Comparison of ENCODE assay signal across 14 cellular contexts in the genomic region with DNA sequence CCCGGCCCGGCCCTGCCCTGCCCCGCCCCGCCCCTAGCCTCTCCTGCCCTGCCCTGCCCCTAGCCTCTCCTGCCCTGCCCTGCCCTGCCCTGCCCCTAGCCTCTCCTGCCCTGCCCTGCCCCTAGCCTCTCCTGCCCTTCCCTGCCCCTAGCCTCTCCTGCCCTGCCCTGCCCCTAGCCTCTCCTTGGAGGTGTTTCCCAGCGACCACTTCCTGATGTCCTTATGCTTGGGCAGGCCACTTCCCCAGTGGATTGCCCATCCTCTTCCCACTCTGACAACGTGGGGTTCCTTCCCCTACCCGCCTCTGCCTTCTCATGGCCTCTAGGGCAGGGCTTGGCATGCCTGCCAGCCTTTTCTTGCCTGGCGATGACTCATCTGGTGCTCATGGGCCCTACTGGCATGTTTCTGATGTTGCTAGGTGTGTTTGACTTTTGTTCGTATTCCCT. TPM values are rescaled to one million over a fixed set of nuclear protein-coding genes. Genes with fewer than 3 reads are reported as not detected.
A peak's percentile ranks its signal among the peaks of the same experiment; 100 is the strongest.
DNase-seq lines count a peak whose midpoint lies in the region; ATAC-seq and TF ChIP-seq lines count a peak whose summit lies in the region.
"Had no signal": no experiment of that assay in that cellular context is flagged by ENCODE, and none has a peak within 500 bp of the region (broad histone marks: within the 10 kb centered on the region; RNA-seq: fewer than 3 reads in every experiment).

No MANE protein-coding gene starts in this region.

- H3K36me3 ChIP-seq in right atrium auricular region (peaks cover 49% of the 10 kb centered on the region), aorta (ENCODE audit: control insufficient read depth in 1 of 2, insufficient read depth in 2 of 2, low read length in 1 of 2) (peaks cover 0 to 7% of the 10 kb centered on the region in 2 donors)
- H3K36me3 ChIP-seq: HAP-1 had no signal

- DNase-seq in right cardiac atrium (peak in 1 of 3 donors; percentile 57), right atrium auricular region (ENCODE audit: low spot score) (no peak), left colon (peak; percentile 53 to 79), aorta (peak; percentile 63 to 67), NCI-H1105 (lab: John Stamatoyannopoulos, UW) (no peak)
- no peak for DNase-seq in activated effector memory CD4-positive, alpha-beta T cell treated with Interleukin-2 at 50 U/mL for 16 hours
- DNase-seq: stimulated activated CD4-positive, alpha-beta T cell treated with anti-CD3 and anti-CD28 coated beads, Interleukin-15, amount 100 ng/mL, for 24 hours had no signal

- H3K4me1 ChIP-seq in right cardiac atrium (ENCODE audit: control insufficient read depth, insufficient read depth, low read length) = no peaks in the 10 kb centered on the region
- no peaks in the 10 kb centered on the region for H3K4me1 ChIP-seq in right atrium auricular region
- H3K4me1 ChIP-seq in aorta (ENCODE audit: control insufficient read depth in 1 of 2, insufficient read depth in 2 of 2, low read length in 2 of 2) = no peaks in the 10 kb centered on the region
- H3K4me1 ChIP-seq: HAP-1 had no signal

- H3K4me1 Mint-ChIP-seq in activated T-helper 17 cell treated with anti-CD3 and anti-CD28 coated beads, Interleukin-2, amount 50 U/mL, for 72 hours = no peaks in the 10 kb centered on the region
- H3K4me1 Mint-ChIP-seq: B cell had no signal

- peak; percentile 51 to 62 for ATAC-seq in right cardiac atrium
- peak; percentile 21 for ATAC-seq in activated T-helper 17 cell treated with anti-CD3 and anti-CD28 coated beads, Interleukin-2, amount 50 U/mL, for 72 hours (replicated peaks)
- ATAC-seq in left colon = peak; percentile 95
- ATAC-seq in aorta (ENCODE audit: low FRiP score) = peak; percentile 56
- ATAC-seq in GM18873 (IDR thresholded peaks at IDR 0.05; ENCODE audit: low FRiP score, unreplicated experiment) = no peak
- ATAC-seq: stimulated activated memory B cell treated with anti-CD40 and anti-IgM and Interleukin-4, amounts not matched to agents 10 μg/mL and 1 μg/mL and 100 μg/mL, for 72 hours had no signal

- H3K4me3 ChIP-seq in right cardiac atrium (ENCODE audit: low read length) = no peak overlapping the region
- H3K4me3 ChIP-seq in right atrium auricular region = no peak overlapping the region
- H3K4me3 ChIP-seq in aorta (ENCODE audit: low read length in 2 of 2) = no peak overlapping the region
- H3K4me3 ChIP-seq: HAP-1 had no signal

- 76% methylated on average over 9 of the region's 9 CpGs for WGBS in right cardiac atrium
- 75 to 89% methylated on average over 9 of the region's 9 CpGs for WGBS in aorta, 2 donors

- H3K9me3 Mint-ChIP-seq in activated T-helper 17 cell treated with anti-CD3 and anti-CD28 coated beads, Interleukin-2, amount 50 U/mL, for 72 hours = no peaks in the 10 kb centered on the region
- H3K9me3 Mint-ChIP-seq: nephron; stimulated activated memory B cell treated with anti-CD40 and anti-IgM and Interleukin-4, amounts not matched to agents 10 μg/mL and 1 μg/mL and 100 μg/mL, for 72 hours; T-helper 1 cell treated with Interleukin-12 subunit alpha and Interleukin-12 subunit beta and Interleukin-4 antibody, amounts not matched to agents 30 μg/mL and 1 μg/mL, for 36 hours had no signal

- intact Hi-C loops in right cardiac atrium (cut with DNase I) = no loop called here
- intact Hi-C loops in left colon (cut with DNase I, micrococcal nuclease) = no loop called here
- intact Hi-C loops in aorta (cut with DNase I) = no loop called here

- no peaks in the 10 kb centered on the region for H3K27me3 Mint-ChIP-seq in activated T-helper 17 cell treated with anti-CD3 and anti-CD28 coated beads, Interleukin-2, amount 50 U/mL, for 72 hours
- H3K27me3 Mint-ChIP-seq: B cell; stimulated activated memory B cell treated with anti-CD40 and anti-IgM and Interleukin-4, amounts not matched to agents 10 μg/mL and 1 μg/mL and 100 μg/mL, for 72 hours had no signal

- H3K27ac ChIP-seq in right cardiac atrium (ENCODE audit: low read length) (no peak overlapping the region), right atrium auricular region (no peak overlapping the region), aorta (ENCODE audit: low read depth in 1 of 2, low read length in 2 of 2) (no peak overlapping the region)

- no peaks in the 10 kb centered on the region for H3K36me3 Mint-ChIP-seq in activated T-helper 17 cell treated with anti-CD3 and anti-CD28 coated beads, Interleukin-2, amount 50 U/mL, for 72 hours (ENCODE audit: low read depth)

- no peaks in the 10 kb centered on the region for H3K27me3 ChIP-seq in right cardiac atrium (ENCODE audit: control insufficient read depth, insufficient read depth)
- H3K27me3 ChIP-seq in right atrium auricular region = no peaks in the 10 kb centered on the region
- H3K27me3 ChIP-seq in aorta (ENCODE audit: control insufficient read depth in 1 of 2, insufficient read depth in 2 of 2, low read length in 1 of 2) = no peaks in the 10 kb centered on the region

- H3K9me3 ChIP-seq in right cardiac atrium (ENCODE audit: control insufficient read depth, low read length) (no peaks in the 10 kb centered on the region), right atrium auricular region (no peaks in the 10 kb centered on the region), aorta (ENCODE audit: control insufficient read depth, low read length) (no peaks in the 10 kb centered on the region)
- H3K9me3 ChIP-seq: HAP-1 had no signal

- no peak for TF ChIP-seq CTCF in right atrium auricular region (IDR thresholded peaks at IDR 0.05)

- no peak overlapping the region for H3K4me3 Mint-ChIP-seq in activated T-helper 17 cell treated with anti-CD3 and anti-CD28 coated beads, Interleukin-2, amount 50 U/mL, for 72 hours
- H3K4me3 Mint-ChIP-seq: B cell; nephron; stimulated activated memory B cell treated with anti-CD40 and anti-IgM and Interleukin-4, amounts not matched to agents 10 μg/mL and 1 μg/mL and 100 μg/mL, for 72 hours; T-helper 1 cell treated with Interleukin-12 subunit alpha and Interleukin-12 subunit beta and Interleukin-4 antibody, amounts not matched to agents 30 μg/mL and 1 μg/mL, for 36 hours had no signal

- H3K27ac Mint-ChIP-seq in activated T-helper 17 cell treated with anti-CD3 and anti-CD28 coated beads, Interleukin-2, amount 50 U/mL, for 72 hours = peak overlapping the region; percentile 6
- H3K27ac Mint-ChIP-seq: B cell; nephron; stimulated activated memory B cell treated with anti-CD40 and anti-IgM and Interleukin-4, amounts not matched to agents 10 μg/mL and 1 μg/mL and 100 μg/mL, for 72 hours; T-helper 1 cell treated with Interleukin-12 subunit alpha and Interleukin-12 subunit beta and Interleukin-4 antibody, amounts not matched to agents 30 μg/mL and 1 μg/mL, for 36 hours had no signal

RNA-seq across cellular contexts. Expression of gene PRXL2A, which starts 21.2 kb away (rescaled TPM):
- total RNA-seq in right cardiac atrium = 100 to 1,000 TPM in 2 of 4 donors, 10 to 100 TPM in 2; 91.3 to 162 (median 100) TPM
- 105 TPM for polyA plus RNA-seq in right cardiac atrium
- 10 to 100 TPM; 42.8 to 81.2 TPM for total RNA-seq in right atrium auricular region
- total RNA-seq in activated T-helper 17 cell treated with anti-CD3 and anti-CD28 coated beads, Interleukin-2, amount 50 U/mL, for 72 hours = 1 to 10 TPM; 9.4 to 9.6 TPM
- total RNA-seq in left colon = 100 to 1,000 TPM in 1 of 2 donors, 10 to 100 TPM in 1; 97.6 to 108 TPM
- 10 to 100 TPM; 39.7 to 43.1 TPM for total RNA-seq in aorta
- 10 to 100 TPM; 15.6 to 32.3 TPM for polyA plus RNA-seq in aorta

RNA-seq across cellular contexts. Expression of gene TSPAN14, which starts 24.6 kb away (rescaled TPM):
- 10 to 100 TPM; 24.4 to 44.1 (median 34.1) TPM for total RNA-seq in right cardiac atrium
- 27.6 TPM for polyA plus RNA-seq in right cardiac atrium
- total RNA-seq in right atrium auricular region = 10 to 100 TPM; 24.2 to 34.7 TPM
- total RNA-seq in activated T-helper 17 cell treated with anti-CD3 and anti-CD28 coated beads, Interleukin-2, amount 50 U/mL, for 72 hours = 10 to 100 TPM; 61.9 to 64.5 TPM
- 10 to 100 TPM; 85.6 TPM for total RNA-seq in left colon
- 10 to 100 TPM; 59.5 to 61.5 TPM for total RNA-seq in aorta
- 10 to 100 TPM; 12.3 to 13.8 TPM for polyA plus RNA-seq in aorta

Comparison
In these comparisons a context has a peak if more than half of its experiments do, and no peak if none do; other contexts are left out.
1. DNase-seq: peak in left colon (2 of 2) and aorta (2 of 2); none in right atrium auricular region (single experiment), activated effector memory CD4-positive, alpha-beta T cell treated with Interleukin-2 at 50 U/mL for 16 hours (single experiment) and NCI-H1105 (single experiment).